In genomic region chr14:34051966-34052657, GRCh38 we compare ENCODE assay signal across 9 cellular contexts.
DNase-seq lines count a peak whose midpoint lies in the region; ATAC-seq and TF ChIP-seq lines count a peak whose summit lies in the region.
"Had no signal": no experiment of that assay in that cellular context is flagged by ENCODE, and none has a peak within 500 bp of the region (broad histone marks: within the 10 kb centered on the region; RNA-seq: fewer than 3 reads in every experiment).

No MANE protein-coding gene starts in this region.

- no peak for TF ChIP-seq CTCF in foreskin keratinocyte (conservative IDR thresholded peaks at IDR 0.05)

- in situ Hi-C loops in GM23248 (cut with MboI) = no loop called here

- H3K27me3 ChIP-seq in GM23248 (replicated peaks; ENCODE audit: insufficient read depth) = no peaks in the 10 kb centered on the region
- no peaks in the 10 kb centered on the region for H3K27me3 ChIP-seq in foreskin keratinocyte

- H3K36me3 ChIP-seq in GM23248 (ENCODE audit: low read depth) = no peaks in the 10 kb centered on the region
- H3K36me3 ChIP-seq: neutrophil had no signal

- no peak overlapping the region for H3K4me2 ChIP-seq in GM23248 (ENCODE audit: unreplicated experiment)

- peaks cover 22% of the 10 kb centered on the region for H3F3A ChIP-seq in GM23248 (ENCODE audit: insufficient read depth)

- no peak overlapping the region for H3K27ac ChIP-seq in GM23248
- no peak overlapping the region for H3K27ac ChIP-seq in foreskin keratinocyte
- H3K27ac ChIP-seq in substantia nigra (ENCODE audit: low read depth, low read length, poor library complexity, severe bottlenecking) = no peak overlapping the region
- H3K27ac ChIP-seq: neutrophil had no signal

- no peaks in the 10 kb centered on the region for H3K9me2 ChIP-seq in GM23248 (ENCODE audit: insufficient read depth)

- no peaks in the 10 kb centered on the region for H3K79me2 ChIP-seq in GM23248 (ENCODE audit: insufficient read depth)

- peak; percentile 75 for ATAC-seq in foreskin keratinocyte

- no peaks in the 10 kb centered on the region for H3K9me3 ChIP-seq in GM23248 (ENCODE audit: low read depth)
- H3K9me3 ChIP-seq: neutrophil had no signal

- H2AFZ ChIP-seq in GM23248 = no peak overlapping the region

- no peaks in the 10 kb centered on the region for H4K20me1 ChIP-seq in GM23248 (ENCODE audit: insufficient read depth)

- H3K4me3 ChIP-seq in GM23248 = no peak overlapping the region

- H3K4me1 ChIP-seq in GM23248 (ENCODE audit: insufficient read depth) (peaks cover 17% of the 10 kb centered on the region), foreskin keratinocyte (peaks cover 9% of the 10 kb centered on the region)

- H3K9ac ChIP-seq in GM23248 = no peak overlapping the region

- DNase-seq in DMS53 (lab: John Stamatoyannopoulos, UW) (peak; percentile 70), GM23248 (peak; percentile 83), NOMO-1 (lab: John Stamatoyannopoulos, UW; ENCODE audit: unreplicated experiment in 2 of 2) (peak; percentile 49 to 80), foreskin keratinocyte (peak; percentile 91 to 95), cerebellar cortex (ENCODE audit: low spot score) (no peak), substantia nigra (lab: John Stamatoyannopoulos, UW) (no peak), NCI-H2081 (lab: John Stamatoyannopoulos, UW) (no peak)
- DNase-seq in stimulated activated CD4-positive, alpha-beta T cell treated with anti-CD3 and anti-CD28 coated beads, Interleukin-2, amount 100 ng/mL, for 24 hours = no peak

- 42 to 45% methylated on average over 5 of the region's 5 CpGs for WGBS in GM23248 (ENCODE audit: low coverage in 1 of 2, low lambda C conversion rate in 2 of 2, missing lambda C conversion rate in 2 of 2), 2 experiments

Comparison
In these comparisons a context has a peak if more than half of its experiments do, and no peak if none do; other contexts are left out.
1. DNase-seq: peak in DMS53 (single experiment), GM23248 (single experiment), NOMO-1 (2 of 2) and foreskin keratinocyte (2 of 2); none in cerebellar cortex (single experiment), stimulated activated CD4-positive, alpha-beta T cell treated with anti-CD3 and anti-CD28 coated beads, Interleukin-2, amount 100 ng/mL, for 24 hours (0 of 2), substantia nigra (0 of 49) and NCI-H2081 (0 of 2).